In the genomic region with DNA sequence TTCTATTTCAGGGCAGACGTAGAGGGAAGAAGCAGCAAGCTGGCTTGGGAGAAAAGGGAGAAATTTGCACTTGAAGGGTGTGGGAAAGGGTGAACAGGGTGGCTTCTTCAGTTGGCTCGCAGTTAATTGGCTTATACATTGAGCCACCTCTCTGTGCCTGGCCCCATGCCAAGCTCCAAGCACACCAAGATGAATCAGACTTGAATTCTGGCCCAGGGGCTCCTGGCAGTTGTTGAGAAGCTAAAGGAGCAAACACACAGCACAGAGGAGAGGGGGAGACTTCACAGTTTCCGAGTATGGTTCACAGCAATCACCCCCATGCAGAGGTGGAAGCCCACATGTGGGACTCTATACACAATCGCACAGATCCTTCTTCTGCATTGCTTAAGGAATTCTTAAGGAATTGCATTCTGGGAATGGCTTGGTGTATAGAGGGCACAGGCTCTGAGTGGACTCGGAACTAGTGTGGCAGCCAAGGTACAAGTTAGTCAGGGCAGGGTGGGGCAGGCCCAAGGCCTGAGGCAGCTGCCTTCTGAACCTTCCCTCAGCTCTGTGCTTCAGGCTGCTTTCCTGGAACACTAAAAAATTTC, we compare ENCODE assay signal across 8 cellular contexts. TPM values are rescaled to one million over a fixed set of nuclear protein-coding genes. Genes with fewer than 3 reads are reported as not detected.
A peak's percentile ranks its signal among the peaks of the same experiment; 100 is the strongest.
DNase-seq lines count a peak whose midpoint lies in the region; ATAC-seq and TF ChIP-seq lines count a peak whose summit lies in the region.

No MANE protein-coding gene starts in this region.

- no peak for TF ChIP-seq POLR2A in lower leg skin (IDR thresholded peaks at IDR 0.05)

- no peak for ATAC-seq in GM21423 (IDR thresholded peaks at IDR 0.05; ENCODE audit: unreplicated experiment)

- H3K27ac ChIP-seq in coronary artery: peak overlapping the region; percentile 94 to 97

- peak; percentile 29 for DNase-seq in NCI-H345 treated with DMSO at 0.1 percent for 48 hours (lab: John Stamatoyannopoulos, UW; ENCODE audit: unreplicated experiment)
- DNase-seq in activated CD4-positive, alpha-beta T cell treated with anti-CD3 and anti-CD28 coated beads for 48 hours: peak; percentile 92
- peak; percentile 90 for DNase-seq in coronary artery (ENCODE audit: low spot score)
- DNase-seq in lower leg skin (ENCODE audit: low spot score in 2 of 2): peak; percentile 94 to 98
- peak; percentile 69 for DNase-seq in stimulated activated CD4-positive, alpha-beta T cell treated with anti-CD3 and anti-CD28 coated beads, Interleukin-2, amount 100 ng/mL, for 4 hours (ENCODE audit: low read depth)
- DNase-seq in NCI-H1694 (lab: John Stamatoyannopoulos, UW): no peak

- H3K4me3 ChIP-seq in GM12875 (ENCODE audit: low read depth, low read length): peak overlapping the region; percentile 73
- peak overlapping the region; percentile 92 for H3K4me3 ChIP-seq in coronary artery
- H3K4me3 ChIP-seq in lower leg skin (ENCODE audit: low read depth, poor library complexity, severe bottlenecking): peak overlapping the region; percentile 97

- intact Hi-C loops in lower leg skin (cut with DNase I; ENCODE audit: low total_unique reads): no loop called here

- 0 to 5% methylated on average over 5 of the region's 5 CpGs for WGBS in lower leg skin, 2 donors

- TF ChIP-seq CTCF in GM12875 (IDR thresholded peaks at IDR 0.05; ENCODE audit: borderline replicate concordance, insufficient read depth, low read depth, low read length) (no peak), coronary artery (IDR thresholded peaks at IDR 0.05) (no peak), lower leg skin (IDR thresholded peaks at IDR 0.05) (no peak)

RNA-seq across cellular contexts. Expression of gene ARL6IP5, which starts 1.5 kb away (rescaled TPM):
- 10 to 100 TPM; 28.1 to 75.9 (median 54.1) TPM for total RNA-seq in lower leg skin

RNA-seq across cellular contexts. Expression of gene UBA3, which starts 6.1 kb away (rescaled TPM):
- total RNA-seq in lower leg skin: 10 to 100 TPM; 33.8 to 54.6 (median 36.6) TPM

RNA-seq across cellular contexts. Expression of gene TMF1, which starts 34.1 kb away (rescaled TPM):
- total RNA-seq in lower leg skin: 10 to 100 TPM; 21.1 to 27.7 (median 24.9) TPM

RNA-seq across cellular contexts. Expression of gene LMOD3, which starts 36.2 kb away (rescaled TPM):
- not detected for total RNA-seq in lower leg skin
